Comparison of ENCODE assay signal across 10 cellular contexts in the genomic region with DNA sequence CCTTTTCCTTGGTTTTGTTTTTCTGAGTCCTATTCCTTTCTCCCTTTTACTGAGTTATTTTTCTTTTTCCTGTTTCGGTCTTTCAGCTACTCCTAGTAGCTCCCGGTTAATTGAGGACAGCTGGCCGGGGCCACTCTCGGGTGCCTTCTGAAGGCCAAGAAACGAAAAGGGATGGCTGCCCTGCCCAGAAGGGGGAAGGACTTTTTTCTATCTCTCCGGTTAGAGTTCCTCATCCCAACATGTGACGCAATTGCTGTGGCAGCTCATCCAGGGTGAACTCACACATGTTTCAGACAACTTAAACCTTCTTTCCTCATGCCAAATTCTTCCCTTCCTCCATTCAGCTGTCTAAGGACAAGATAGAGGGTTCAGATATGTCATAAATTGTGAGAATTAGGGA.
DNase-seq lines count a peak whose midpoint lies in the region; ATAC-seq and TF ChIP-seq lines count a peak whose summit lies in the region.
"Had no signal": no experiment of that assay in that cellular context is flagged by ENCODE, and none has a peak within 500 bp of the region (broad histone marks: within the 10 kb centered on the region; RNA-seq: fewer than 3 reads in every experiment).

No MANE protein-coding gene starts in this region.

- H3K4me3 Mint-ChIP-seq in MCF 10A (ENCODE audit: unreplicated experiment) = no peak overlapping the region
- H3K4me3 Mint-ChIP-seq: activated naive CD4-positive, alpha-beta T cell treated with anti-CD3 and anti-CD28 coated beads for 36 hours had no signal

- no peaks in the 10 kb centered on the region for H3K9me3 Mint-ChIP-seq in MCF 10A (ENCODE audit: unreplicated experiment)
- H3K9me3 Mint-ChIP-seq: activated naive CD4-positive, alpha-beta T cell treated with anti-CD3 and anti-CD28 coated beads for 36 hours had no signal

- no peak for TF ChIP-seq POLR2A in breast epithelium (IDR thresholded peaks at IDR 0.05)

- CTCF ChIA-PET in MCF 10A (lab: Yijun Ruan, JAX) = interaction anchor here (0.5 kb wide), 1 partner anchor 11 kb away, joined by 3 read pairs; no protein-coding TSS in a partner anchor

- H3K4me1 Mint-ChIP-seq in MCF 10A (ENCODE audit: insufficient read depth, unreplicated experiment) = peaks cover 10% of the 10 kb centered on the region

- H3K27me3 ChIP-seq in breast epithelium = no peaks in the 10 kb centered on the region

- ATAC-seq in HG03354 (IDR thresholded peaks at IDR 0.05; ENCODE audit: poor library complexity, severe bottlenecking, unreplicated experiment) = no peak
- no peak for ATAC-seq in HG02970 (IDR thresholded peaks at IDR 0.05; ENCODE audit: low FRiP score, unreplicated experiment)
- ATAC-seq in GM21390 (IDR thresholded peaks at IDR 0.05; ENCODE audit: unreplicated experiment) = no peak

- H3K9me3 ChIP-seq in breast epithelium (no peaks in the 10 kb centered on the region), mesodermal cell (ENCODE audit: control insufficient read depth, low read length) (no peaks in the 10 kb centered on the region)
- H3K9me3 ChIP-seq: neutrophil had no signal

- POLR2A ChIA-PET in MCF 10A (lab: Yijun Ruan, JAX) = no interaction called here

- WGBS in mesodermal cell (ENCODE audit: insufficient coverage in 2 of 2), 2 experiments = 40 to 49% methylated on average over 5 to 7 of the region's 7 CpGs

- no peaks in the 10 kb centered on the region for H3K36me3 Mint-ChIP-seq in MCF 10A (ENCODE audit: insufficient read depth, unreplicated experiment)

- H3K4me3 ChIP-seq in breast epithelium (no peak overlapping the region), fibroblast of mammary gland (ENCODE audit: control insufficient read depth, low read depth, low read length) (no peak overlapping the region), mesodermal cell (ENCODE audit: extremely low read depth, insufficient read depth, low read length, poor library complexity, severe bottlenecking) (no peak overlapping the region)

- H3K27me3 Mint-ChIP-seq in MCF 10A (ENCODE audit: insufficient read depth, unreplicated experiment) = no peaks in the 10 kb centered on the region

- peak; percentile 25 for DNase-seq in MCF 10A (ENCODE audit: unreplicated experiment)
- no peak for DNase-seq in breast epithelium (ENCODE audit: low spot score in 2 of 2)
- DNase-seq in fibroblast of mammary gland (ENCODE audit: low read depth) = peak; percentile 91
- no peak for DNase-seq in NCI-H1048 (lab: John Stamatoyannopoulos, UW)
- DNase-seq: activated naive CD4-positive, alpha-beta T cell treated with anti-CD3 and anti-CD28 coated beads for 36 hours had no signal

- intact Hi-C loops in MCF 10A (cut with micrococcal nuclease) (no loop called here), breast epithelium (cut with DNase I; ENCODE audit: low total_unique reads) (no loop called here)

- no peak overlapping the region for H3K27ac Mint-ChIP-seq in MCF 10A (ENCODE audit: low read depth, unreplicated experiment)
- H3K27ac Mint-ChIP-seq: activated naive CD4-positive, alpha-beta T cell treated with anti-CD3 and anti-CD28 coated beads for 36 hours had no signal

- H3K4me1 ChIP-seq in breast epithelium (no peaks in the 10 kb centered on the region), mesodermal cell (ENCODE audit: control insufficient read depth, insufficient read depth, low read length, poor library complexity, severe bottlenecking) (peaks cover 26% of the 10 kb centered on the region)

- H3K27ac ChIP-seq in breast epithelium (no peak overlapping the region), mesodermal cell (ENCODE audit: low read depth, low read length, severe bottlenecking) (peak overlapping the region; percentile 3)
- H3K27ac ChIP-seq: neutrophil had no signal

- no peaks in the 10 kb centered on the region for H3K36me3 ChIP-seq in breast epithelium
- no peaks in the 10 kb centered on the region for H3K36me3 ChIP-seq in mesodermal cell (ENCODE audit: control insufficient read depth, insufficient read depth, low read length)
- H3K36me3 ChIP-seq: neutrophil had no signal

- TF ChIP-seq CTCF in MCF 10A (IDR thresholded peaks at IDR 0.05; ENCODE audit: unreplicated experiment) = no peak
- no peak for TF ChIP-seq CTCF in breast epithelium (IDR thresholded peaks at IDR 0.05)
- no peak for TF ChIP-seq CTCF in fibroblast of mammary gland (conservative IDR thresholded peaks at IDR 0.05; ENCODE audit: control insufficient read depth, insufficient read depth, low read depth, low read length)

- no TSS peak for BruUV-seq in MCF 10A (replicated peaks; lab: Mats Ljungman, UMichigan)

Comparison
In these comparisons a context has a peak if more than half of its experiments do, and no peak if none do; other contexts are left out.
1. DNase-seq: peak in MCF 10A (single experiment) and fibroblast of mammary gland (single experiment); none in breast epithelium (0 of 2) and NCI-H1048 (single experiment).